ENCODE assay signal across 23 cellular contexts in genomic region chr3:4795905-4796304, GRCh38.
"Had no signal": no experiment of that assay in that cellular context is flagged by ENCODE, and none has a peak within 500 bp of the region (broad histone marks: within the 10 kb centered on the region; RNA-seq: fewer than 3 reads in every experiment).

No MANE protein-coding gene starts in this region.

- H2AFZ ChIP-seq: neural progenitor cell had no signal

- H3K4me2 ChIP-seq: neural progenitor cell had no signal

- H3K4me3 ChIP-seq: adrenal gland, lung, neural progenitor cell, thoracic aorta, vagina had no signal

- H3K27me3 Mint-ChIP-seq: activated B cell treated with CpG ODN at 0.5 μM for 24 hours; activated CD4-positive, alpha-beta T cell treated with anti-CD3 and anti-CD28 coated beads, Interleukin-2, amount 10 ng/mL, durations not matched to agents 24 days and 14 days; activated naive CD8-positive, alpha-beta T cell; naive thymus-derived CD8-positive, alpha-beta T cell; progenitor cell of endocrine pancreas; type B pancreatic cell had no signal

- H3K36me3 ChIP-seq: neural progenitor cell had no signal

- H3K9me3 ChIP-seq: adrenal gland, thoracic aorta, vagina had no signal

- H3K4me3 Mint-ChIP-seq: activated B cell treated with CpG ODN at 0.5 μM for 24 hours; activated CD4-positive, alpha-beta T cell treated with anti-CD3 and anti-CD28 coated beads, Interleukin-2, amount 10 ng/mL, durations not matched to agents 24 days and 14 days; activated CD8-positive, alpha-beta T cell treated with anti-CD3 and anti-CD28 coated beads, Interleukin-2, amount 10 ng/mL, durations not matched to agents 7 days and 5 days; activated naive CD8-positive, alpha-beta T cell; activated T-helper 1 cell treated with anti-CD3 and anti-CD28 coated beads, Interleukin-12 subunit alpha, Interleukin-12 subunit beta, Interleukin-2, Interleukin-4 antibody, amounts not matched to agents 30 ng/mL and 10 ng/mL and 1 ng/mL, durations not matched to agents 14 hours and 24 hours and 36 hours; endodermal cell; naive thymus-derived CD8-positive, alpha-beta T cell; neural progenitor cell; type B pancreatic cell had no signal

- H3K27me3 ChIP-seq: adrenal gland, neural progenitor cell, vagina had no signal

- H3K27ac Mint-ChIP-seq: activated B cell treated with CpG ODN at 0.5 μM for 24 hours; activated CD4-positive, alpha-beta T cell treated with anti-CD3 and anti-CD28 coated beads, Interleukin-2, amount 10 ng/mL, durations not matched to agents 24 days and 14 days; activated CD8-positive, alpha-beta T cell treated with anti-CD3 and anti-CD28 coated beads, Interleukin-2, amount 10 ng/mL, durations not matched to agents 7 days and 5 days; activated T-helper 1 cell treated with anti-CD3 and anti-CD28 coated beads, Interleukin-12 subunit alpha, Interleukin-12 subunit beta, Interleukin-2, Interleukin-4 antibody, amounts not matched to agents 30 ng/mL and 10 ng/mL and 1 ng/mL, durations not matched to agents 14 hours and 24 hours and 36 hours; endodermal cell; neural progenitor cell; progenitor cell of endocrine pancreas; type B pancreatic cell had no signal

- H3K9me3 Mint-ChIP-seq: activated T-helper 1 cell treated with anti-CD3 and anti-CD28 coated beads, Interleukin-12 subunit alpha, Interleukin-12 subunit beta, Interleukin-2, Interleukin-4 antibody, amounts not matched to agents 30 ng/mL and 10 ng/mL and 1 ng/mL, durations not matched to agents 14 hours and 24 hours and 36 hours; type B pancreatic cell had no signal

- H3K4me1 ChIP-seq: adrenal gland, neural progenitor cell, vagina had no signal

- H3K9ac ChIP-seq: neural progenitor cell had no signal

- H3K27ac ChIP-seq: adrenal gland, epithelial cell of prostate, neural progenitor cell, thoracic aorta, vagina had no signal

- H3K4me1 Mint-ChIP-seq: activated B cell treated with CpG ODN at 0.5 μM for 24 hours, endodermal cell, neural progenitor cell had no signal

- DNase-seq: activated B cell treated with CpG ODN at 0.5 μM for 24 hours; activated CD4-positive, alpha-beta T cell treated with anti-CD3 and anti-CD28 coated beads, Interleukin-2, amount 10 ng/mL, durations not matched to agents 24 days and 14 days; activated CD8-positive, alpha-beta T cell treated with anti-CD3 and anti-CD28 coated beads, Interleukin-2, amount 10 ng/mL, durations not matched to agents 7 days and 5 days; activated gamma-delta T cell treated with Interleukin-2 at 50 U/mL for 16 hours; adrenal gland; cerebellar nuclear complex; cortex of kidney; endodermal cell; foreskin fibroblast; naive thymus-derived CD8-positive, alpha-beta T cell; retina; stimulated activated CD4-positive, alpha-beta T cell treated with anti-CD3 and anti-CD28 coated beads, Interleukin-4, amount 100 ng/mL, for 1 hour; stimulated activated naive CD4-positive, alpha-beta T cell treated with Interleukin-2 at 50 U/mL for 16 hours; T-helper 9 cell had no signal
